Comparison of ENCODE assay signal across 14 cellular contexts in genomic region chr9:9523476-9523875, GRCh38.
DNase-seq lines count a peak whose midpoint lies in the region; ATAC-seq, FAIRE-seq and TF ChIP-seq lines count a peak whose summit lies in the region.
"Had no signal": no experiment of that assay in that cellular context is flagged by ENCODE, and none has a peak within 500 bp of the region (broad histone marks: within the 10 kb centered on the region; RNA-seq: fewer than 3 reads in every experiment).

No MANE protein-coding gene starts in this region.

- H3K4me1 ChIP-seq in left lung: no peaks in the 10 kb centered on the region
- H3K4me1 ChIP-seq: BLaER1 treated with 17β-estradiol and CSF1 and Interleukin-3, amounts not matched to agents 10 nM and 100 nM had no signal

- H3K27ac ChIP-seq in left lung: no peak overlapping the region
- H3K27ac ChIP-seq: BLaER1 treated with 17β-estradiol and CSF1 and Interleukin-3, amounts not matched to agents 10 nM and 100 nM had no signal

- H3K4me3 ChIP-seq in left lung (no peak overlapping the region), lower leg skin (ENCODE audit: low read depth, poor library complexity, severe bottlenecking) (no peak overlapping the region)
- H3K4me3 ChIP-seq: BLaER1 treated with 17β-estradiol and CSF1 and Interleukin-3, amounts not matched to agents 10 nM and 100 nM; GM12878 had no signal

- H3K9me3 ChIP-seq in left lung: no peaks in the 10 kb centered on the region
- H3K9me3 ChIP-seq: BLaER1 treated with 17β-estradiol and CSF1 and Interleukin-3, amounts not matched to agents 10 nM and 100 nM had no signal

- intact Hi-C loops in left lung (cut with DNase I): no loop called here
- intact Hi-C loops in lower leg skin (cut with DNase I; ENCODE audit: low total_unique reads): no loop called here

- FAIRE-seq in GM12891 (lab: Jason Lieb, UNC): no peak
- FAIRE-seq: GM12878 had no signal

- TF ChIP-seq CTCF in left lung (IDR thresholded peaks at IDR 0.05): no peak
- no peak for TF ChIP-seq CTCF in lower leg skin (IDR thresholded peaks at IDR 0.05)

- peak; percentile 8 for DNase-seq in DMS79 treated with DMSO at 0.1 percent for 48 hours (lab: John Stamatoyannopoulos, UW)
- peak; percentile 15 for DNase-seq in NCI-H69 (lab: John Stamatoyannopoulos, UW)
- DNase-seq in left lung: no peak
- DNase-seq in renal cortical epithelial cell (ENCODE audit: low read depth): peak; percentile 9
- DNase-seq in GM12891 (ENCODE audit: insufficient read length, low spot score): no peak
- DNase-seq in lower leg skin (ENCODE audit: low spot score in 2 of 2): no peak
- DNase-seq: ACHN; CD4-positive, CD25-positive, alpha-beta regulatory T cell; DMS53; H9; IMR-90 had no signal

- WGBS in lower leg skin, 2 donors: 74 to 91% methylated on average over 4 of the region's 4 CpGs

- TF ChIP-seq POLR2A in GM12891 (IDR thresholded peaks at IDR 0.05; ENCODE audit: low read depth, low read length) (no peak), lower leg skin (IDR thresholded peaks at IDR 0.05) (no peak)

- no peaks in the 10 kb centered on the region for H3K27me3 ChIP-seq in left lung
- H3K27me3 ChIP-seq: BLaER1 treated with 17β-estradiol and CSF1 and Interleukin-3, amounts not matched to agents 10 nM and 100 nM had no signal

- ATAC-seq in left lung (peak; percentile 79), GM21360 (IDR thresholded peaks at IDR 0.05; ENCODE audit: unreplicated experiment) (no peak)
- ATAC-seq: GM12878 had no signal

- H3K36me3 ChIP-seq in left lung: no peaks in the 10 kb centered on the region
- H3K36me3 ChIP-seq: BLaER1 treated with 17β-estradiol and CSF1 and Interleukin-3, amounts not matched to agents 10 nM and 100 nM had no signal

TF ChIP-seq in GM12891, 5 proteins besides CTCF, POLR2A, EP300 and RAD21:
- TF ChIP-seq POLR2AphosphoS5 (IDR thresholded peaks at IDR 0.05; ENCODE audit: low read depth, low read length): no peak
- no peak for TF ChIP-seq POU2F2 (IDR thresholded peaks at IDR 0.05; ENCODE audit: low read depth, low read length)
- TF ChIP-seq SPI1 (IDR thresholded peaks at IDR 0.05; ENCODE audit: low read depth, low read length): no peak
- TF ChIP-seq PAX5 (IDR thresholded peaks at IDR 0.05; ENCODE audit: insufficient read depth, low read length, severe bottlenecking): no peak
- no peak for TF ChIP-seq TAF1 (IDR thresholded peaks at IDR 0.05; ENCODE audit: low read depth, low read length)

Comparison
In these comparisons a context has a peak if more than half of its experiments do, and no peak if none do; other contexts are left out.
1. DNase-seq: peak in DMS79 treated with DMSO at 0.1 percent for 48 hours (single experiment), NCI-H69 (single experiment) and renal cortical epithelial cell (single experiment); none in left lung (0 of 2), GM12891 (single experiment) and lower leg skin (0 of 2).